ENCODE assay signal across 11 cellular contexts in the genomic region with DNA sequence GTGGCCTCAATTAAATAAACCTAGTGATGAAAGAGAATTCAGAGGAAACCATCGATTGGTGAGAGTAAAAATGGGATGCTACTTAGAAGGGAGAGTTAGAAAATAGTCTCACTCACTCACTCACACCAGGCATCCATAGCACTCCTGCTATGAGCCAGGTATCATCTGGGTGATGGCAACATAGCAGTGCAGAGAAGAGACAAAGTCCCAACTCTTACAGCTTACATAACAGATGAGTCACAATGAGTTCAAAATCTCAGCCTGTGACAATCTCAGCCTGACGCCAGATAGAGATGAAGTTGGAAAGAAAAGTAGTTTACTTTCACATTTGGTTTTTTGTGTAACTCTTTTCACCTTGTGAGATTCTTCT. TPM values are rescaled to one million over a fixed set of nuclear protein-coding genes. Genes with fewer than 3 reads are reported as not detected.
DNase-seq lines count a peak whose midpoint lies in the region; ATAC-seq and TF ChIP-seq lines count a peak whose summit lies in the region.
"Had no signal": no experiment of that assay in that cellular context is flagged by ENCODE, and none has a peak within 500 bp of the region (broad histone marks: within the 10 kb centered on the region; RNA-seq: fewer than 3 reads in every experiment).

No MANE protein-coding gene starts in this region.

- WGBS in heart right ventricle, 2 donors: 74 to 81% methylated on average over 2 of the region's 2 CpGs
- 66 to 71% methylated on average over 2 of the region's 2 CpGs for WGBS in lower leg skin, 2 donors

- H3K9me3 ChIP-seq in SJSA1 (replicated peaks): no peaks in the 10 kb centered on the region
- H3K9me3 ChIP-seq in heart right ventricle: no peaks in the 10 kb centered on the region
- no peaks in the 10 kb centered on the region for H3K9me3 ChIP-seq in gastrocnemius medialis

- intact Hi-C loops in heart right ventricle (cut with DNase I) (no loop called here), gastrocnemius medialis (cut with DNase I; ENCODE audit: low total_unique reads) (no loop called here), lower leg skin (cut with DNase I; ENCODE audit: low total_unique reads) (no loop called here)

- H3K27me3 ChIP-seq in SJSA1 (replicated peaks) (no peaks in the 10 kb centered on the region), heart right ventricle (no peaks in the 10 kb centered on the region), gastrocnemius medialis (no peaks in the 10 kb centered on the region)

- in situ Hi-C loops in gastrocnemius medialis (cut with MboI; ENCODE audit: low sequenced_read_pairs in 4 of 4): no loop called here

- DNase-seq in GM04503 (ENCODE audit: low read depth) (peak; percentile 27), SJSA1 (ENCODE audit: low read depth in 1 of 2, low spot score in 2 of 2) (peak in 1 of 2 experiments; percentile 66), heart right ventricle (no peak), gastrocnemius medialis (peak in 1 of 2 donors; percentile 21), GM19240 (ENCODE audit: insufficient read length, low spot score) (no peak), T-helper 9 cell (no peak), lower leg skin (ENCODE audit: low spot score in 2 of 2) (no peak), DMS 273 (lab: John Stamatoyannopoulos, UW; ENCODE audit: unreplicated experiment) (no peak)
- DNase-seq: activated naive CD4-positive, alpha-beta T cell treated with Interleukin-2 at 50 U/mL for 16 hours; effector CD8-positive, alpha-beta T cell; NCI-H1694 treated with DMSO at 0.1 percent for 48 hours had no signal

- peak in 7 of 8 donors; percentile 37 to 80 (median 65) for ATAC-seq in heart right ventricle
- peak; percentile 71 to 87 for ATAC-seq in gastrocnemius medialis

- TF ChIP-seq CTCF in heart right ventricle (IDR thresholded peaks at IDR 0.05): no peak
- TF ChIP-seq CTCF in gastrocnemius medialis (IDR thresholded peaks at IDR 0.05 in 4 of 5, conservative IDR thresholded peaks at IDR 0.05 in 1 of 5): no peak
- no peak for TF ChIP-seq CTCF in lower leg skin (IDR thresholded peaks at IDR 0.05)

- H3K27ac ChIP-seq in SJSA1 (peak overlapping the region; percentile 33), heart right ventricle (peak overlapping the region in 4 of 10 donors; percentile 6 to 48 (median 43)), gastrocnemius medialis (peak overlapping the region in 3 of 4 donors; percentile 36 to 50 (median 47))

- TF ChIP-seq POLR2A in gastrocnemius medialis (IDR thresholded peaks at IDR 0.05): no peak
- no peak for TF ChIP-seq POLR2A in lower leg skin (IDR thresholded peaks at IDR 0.05)

- H3K4me1 ChIP-seq in SJSA1 (replicated peaks) (peaks cover 23% of the 10 kb centered on the region), heart right ventricle (peaks cover 0 to 27% (median 16%) of the 10 kb centered on the region in 9 donors), gastrocnemius medialis (peaks cover 0 to 11% of the 10 kb centered on the region in 2 donors)

- 0 out of 2 replicates have a peak, but pooled peaks cover 7% of the 10 kb centered on the region for H3K36me3 ChIP-seq in SJSA1
- no peaks in the 10 kb centered on the region for H3K36me3 ChIP-seq in heart right ventricle
- no peaks in the 10 kb centered on the region for H3K36me3 ChIP-seq in gastrocnemius medialis

- H3K4me3 ChIP-seq in SJSA1 (no peak overlapping the region), heart right ventricle (no peak overlapping the region), gastrocnemius medialis (no peak overlapping the region), lower leg skin (ENCODE audit: low read depth, poor library complexity, severe bottlenecking) (no peak overlapping the region)

RNA-seq across cellular contexts. Expression of a gene that starts 55.4 kb away (rescaled TPM):
- 42.2 and 44.8 TPM in 2 replicates for total RNA-seq in SJSA1 (2014; rRNA removed; shearing (Covaris generic))
- total RNA-seq in heart right ventricle: 10 to 100 TPM in 5 of 10 donors, 1 to 10 TPM in 5; 7.7 to 14.7 (median 9.8) TPM
- polyA plus RNA-seq in heart right ventricle: 10 to 100 TPM in 1 of 2 donors, 1 to 10 TPM in 1; 9.7 to 64.3 TPM
- 10 to 100 TPM in 3 of 4 donors, 1 to 10 TPM in 1; 6.4 to 19.4 (median 16.9) TPM for total RNA-seq in gastrocnemius medialis
- total RNA-seq in lower leg skin: 10 to 100 TPM; 28.8 to 61.6 (median 38.2) TPM
